Comparison of ENCODE assay signal across 17 cellular contexts in the genomic region with DNA sequence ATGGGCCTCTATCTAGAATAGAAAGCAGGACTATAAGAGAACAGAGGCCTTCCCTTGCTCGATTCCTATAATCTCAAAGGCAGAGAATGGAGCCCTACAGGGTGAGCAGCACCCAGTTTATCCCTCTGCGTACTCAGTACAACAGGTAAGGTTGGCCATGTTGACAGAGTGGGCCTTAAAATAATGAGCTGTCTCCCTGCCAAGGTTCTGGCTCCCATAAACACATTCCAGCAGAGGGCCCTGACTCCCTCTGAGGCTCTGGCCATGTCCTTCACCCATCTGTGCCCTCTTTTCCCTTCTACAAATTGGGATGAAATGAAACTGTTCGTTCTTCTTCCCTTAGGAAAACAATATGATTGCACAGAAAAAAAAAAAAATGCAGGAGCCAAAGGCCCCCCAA. TPM values are rescaled to one million over a fixed set of nuclear protein-coding genes. Genes with fewer than 3 reads are reported as not detected.
A peak's percentile ranks its signal among the peaks of the same experiment; 100 is the strongest.
DNase-seq lines count a peak whose midpoint lies in the region; ATAC-seq and TF ChIP-seq lines count a peak whose summit lies in the region.
"Had no signal": no experiment of that assay in that cellular context is flagged by ENCODE, and none has a peak within 500 bp of the region (broad histone marks: within the 10 kb centered on the region; RNA-seq: fewer than 3 reads in every experiment).

No MANE protein-coding gene starts in this region.

- H3K4me1 Mint-ChIP-seq in activated CD4-positive, alpha-beta T cell treated with anti-CD3 and anti-CD28 coated beads, Interleukin-2, amount 10 ng/mL, durations not matched to agents 24 days and 14 days, result peaks cover 32% of the 10 kb centered on the region

- H3K36me3 ChIP-seq in esophagus muscularis mucosa (peaks cover 28 to 92% (median 56%) of the 10 kb centered on the region in 4 donors), mucosa of descending colon (ENCODE audit: low read depth) (peaks cover 16% of the 10 kb centered on the region)

- peak overlapping the region; percentile 5 for H3K27ac Mint-ChIP-seq in activated CD4-positive, alpha-beta T cell treated with anti-CD3 and anti-CD28 coated beads, Interleukin-2, amount 10 ng/mL, durations not matched to agents 24 days and 14 days

- WGBS in esophagus muscularis mucosa, result 46% methylated on average over 3 of the region's 3 CpGs

- H3K27me3 Mint-ChIP-seq in activated CD4-positive, alpha-beta T cell treated with anti-CD3 and anti-CD28 coated beads, Interleukin-2, amount 10 ng/mL, durations not matched to agents 24 days and 14 days, result no peaks in the 10 kb centered on the region
- H3K27me3 Mint-ChIP-seq: CD4-positive, CD25-positive, alpha-beta regulatory T cell; stimulated activated naive CD8-positive, alpha-beta T cell treated with anti-CD3 and anti-CD28 coated beads, Interleukin-15, amount 100 ng/mL, for 72 hours had no signal

- no peak for DNase-seq in activated CD4-positive, alpha-beta T cell treated with anti-CD3 and anti-CD28 coated beads, Interleukin-2, amount 10 ng/mL, durations not matched to agents 24 days and 14 days
- no peak for DNase-seq in activated CD4-positive, alpha-beta T cell treated with anti-CD3 and anti-CD28 coated beads, Interleukin-2, amount 50 U/mL, for 48 hours
- DNase-seq in esophagus muscularis mucosa (ENCODE audit: extremely low spot score), result no peak
- peak in 1 of 3 donors; percentile 47 for DNase-seq in mucosa of descending colon
- DNase-seq in superior temporal gyrus (ENCODE audit: extremely low spot score), result peak; percentile 3
- no peak for DNase-seq in KG1 (lab: John Stamatoyannopoulos, UW)
- DNase-seq in T-helper 2 cell, result no peak
- DNase-seq in SK-N-DZ (ENCODE audit: low spot score), result no peak
- DNase-seq: CD4-positive, CD25-positive, alpha-beta regulatory T cell; DND-41; NCI-H1105 treated with DMSO at 0.1 percent for 48 hours; NCI-H2227 treated with DMSO at 0.1 percent for 48 hours; NK-92 treated with Interleukin-12 subunit alpha and Interleukin-12 subunit beta, amount 100 ng/mL, for 24 hours; stimulated activated naive CD8-positive, alpha-beta T cell treated with anti-CD3 and anti-CD28 coated beads, Interleukin-15, amount 100 ng/mL, for 72 hours had no signal

- no peak for TF ChIP-seq POLR2A in esophagus muscularis mucosa (IDR thresholded peaks at IDR 0.05; ENCODE audit: low read depth)

- H3K27me3 ChIP-seq in esophagus muscularis mucosa, result no peaks in the 10 kb centered on the region
- H3K27me3 ChIP-seq: body of pancreas, SJSA1 had no signal

- peak in 2 of 3 experiments; percentile 19 to 27 for TF ChIP-seq CTCF in esophagus muscularis mucosa (IDR thresholded peaks at IDR 0.05)
- no peak for TF ChIP-seq CTCF in mucosa of descending colon (IDR thresholded peaks at IDR 0.05)

- no peak overlapping the region for H3K4me3 Mint-ChIP-seq in activated CD4-positive, alpha-beta T cell treated with anti-CD3 and anti-CD28 coated beads, Interleukin-2, amount 10 ng/mL, durations not matched to agents 24 days and 14 days
- H3K4me3 Mint-ChIP-seq: CD4-positive, CD25-positive, alpha-beta regulatory T cell; stimulated activated naive CD8-positive, alpha-beta T cell treated with anti-CD3 and anti-CD28 coated beads, Interleukin-15, amount 100 ng/mL, for 72 hours had no signal

- TF ChIP-seq EP300 in esophagus muscularis mucosa (IDR thresholded peaks at IDR 0.05), result no peak

- peak overlapping the region; percentile 65 to 98 (median 81) for H3K27ac ChIP-seq in esophagus muscularis mucosa (replicated peaks in 1 of 4)
- H3K27ac ChIP-seq: SJSA1 had no signal

- peaks cover 57% of the 10 kb centered on the region for H3K36me3 Mint-ChIP-seq in activated CD4-positive, alpha-beta T cell treated with anti-CD3 and anti-CD28 coated beads, Interleukin-2, amount 10 ng/mL, durations not matched to agents 24 days and 14 days (ENCODE audit: low read depth)

- H3K9me3 Mint-ChIP-seq in activated CD4-positive, alpha-beta T cell treated with anti-CD3 and anti-CD28 coated beads, Interleukin-2, amount 10 ng/mL, durations not matched to agents 24 days and 14 days, result no peaks in the 10 kb centered on the region
- H3K9me3 Mint-ChIP-seq: CD4-positive, CD25-positive, alpha-beta regulatory T cell; stimulated activated naive CD8-positive, alpha-beta T cell treated with anti-CD3 and anti-CD28 coated beads, Interleukin-15, amount 100 ng/mL, for 72 hours had no signal

- ATAC-seq in mucosa of descending colon, result peak; percentile 17
- ATAC-seq: body of pancreas; stimulated activated naive CD8-positive, alpha-beta T cell treated with anti-CD3 and anti-CD28 coated beads, Interleukin-15, amount 100 ng/mL, for 72 hours had no signal

- H3K9me3 ChIP-seq in esophagus muscularis mucosa (no peaks in the 10 kb centered on the region), mucosa of descending colon (no peaks in the 10 kb centered on the region)
- H3K9me3 ChIP-seq: body of pancreas, SJSA1 had no signal

- intact Hi-C loops in activated CD4-positive, alpha-beta T cell treated with anti-CD3 and anti-CD28 coated beads, Interleukin-2, amount 10 ng/mL, durations not matched to agents 24 days and 14 days (cut with micrococcal nuclease), result no loop called here
- intact Hi-C loops in esophagus muscularis mucosa (cut with DNase I), result no loop called here
- intact Hi-C loops in mucosa of descending colon (cut with DNase I, micrococcal nuclease), result no loop called here

- H3K4me3 ChIP-seq in esophagus muscularis mucosa (no peak overlapping the region), mucosa of descending colon (no peak overlapping the region)
- H3K4me3 ChIP-seq: body of pancreas, SJSA1, smooth muscle cell had no signal

- H3K4me1 ChIP-seq in esophagus muscularis mucosa (peaks cover 41 to 61% (median 57%) of the 10 kb centered on the region in 4 donors), mucosa of descending colon (ENCODE audit: low read depth) (peaks cover 31% of the 10 kb centered on the region)

RNA-seq across cellular contexts. Expression of gene PNMA1, which starts 16.9 kb away (rescaled TPM):
- total RNA-seq in activated CD4-positive, alpha-beta T cell treated with anti-CD3 and anti-CD28 coated beads, Interleukin-2, amount 10 ng/mL, durations not matched to agents 24 days and 14 days, result 29.7 and 30.4 TPM in 2 replicates
- total RNA-seq in esophagus muscularis mucosa, result 10 to 100 TPM; 34.8 to 74.2 (median 55.0) TPM
- total RNA-seq in mucosa of descending colon, result 10 to 100 TPM; 11.7 to 70.7 (median 15.5) TPM
- 69.4 and 76.0 TPM in 2 replicates for polyA plus RNA-seq in SK-N-DZ (2014; cell fraction: cytosol; rRNA removed)
- polyA plus RNA-seq in SK-N-DZ (2014; cell fraction: nucleus; rRNA removed), result 26.7 and 29.0 TPM in 2 replicates
